ENCODE assay signal across 1 cellular context in genomic region chr1:185342672-185343259, GRCh38.
TF ChIP-seq lines count a peak whose summit lies in the region.

No MANE protein-coding gene starts in this region.

TF ChIP-seq in HepG2, 621 proteins besides CTCF, POLR2A, EP300 and RAD21 (continued from another document and continues in another):
- TF ChIP-seq ZNF512B (CRISPR knock-in tag; IDR thresholded peaks at IDR 0.05; ENCODE audit: borderline replicate concordance) (no peak), ARID5B (CRISPR knock-in tag; IDR thresholded peaks at IDR 0.05) (peak; percentile 79), RARA (CRISPR knock-in tag; IDR thresholded peaks at IDR 0.05) (peak; percentile 10; the same call in 1 of the 2 replicates), CSRNP1 (CRISPR knock-in tag; IDR thresholded peaks at IDR 0.05) (no peak), ZNF609 (CRISPR knock-in tag; IDR thresholded peaks at IDR 0.05; ENCODE audit: borderline replicate concordance) (0 out of 2 replicates have a peak, but pooled peaks have one; percentile 20), ZNF362 (CRISPR knock-in tag; IDR thresholded peaks at IDR 0.05; ENCODE audit: borderline replicate concordance) (peak; percentile 98), ZNF143 (CRISPR knock-in tag; IDR thresholded peaks at IDR 0.05) (peak; percentile 80), FOXP1 (IDR thresholded peaks at IDR 0.05) (no peak), FOXP1 (CRISPR knock-in tag; IDR thresholded peaks at IDR 0.05) (peak; percentile 74), HOMEZ (CRISPR knock-in tag; IDR thresholded peaks at IDR 0.05; ENCODE audit: low read depth) (peak; percentile 90; the same call in 1 of the 2 replicates), ASH2L (IDR thresholded peaks at IDR 0.05; ENCODE audit: insufficient read length, low read depth, low read length) (peak; percentile 41), THRA (CRISPR knock-in tag; IDR thresholded peaks at IDR 0.05; ENCODE audit: borderline replicate concordance) (no peak), NCOR1 (IDR thresholded peaks at IDR 0.05; ENCODE audit: borderline replicate concordance, low read length) (peak; percentile 54; the same call in 1 of the 2 replicates), KAT8 (CRISPR knock-in tag; IDR thresholded peaks at IDR 0.05) (0 out of 2 replicates have a peak, but pooled peaks have one; percentile 14), HMGXB3 (CRISPR knock-in tag; IDR thresholded peaks at IDR 0.05; ENCODE audit: borderline replicate concordance) (0 out of 2 replicates have a peak, but pooled peaks have one; percentile 28), LBX2 (CRISPR knock-in tag; IDR thresholded peaks at IDR 0.05; ENCODE audit: borderline replicate concordance) (no peak), SOX13 (IDR thresholded peaks at IDR 0.05) (no peak), SOX13 (CRISPR knock-in tag; conservative IDR thresholded peaks at IDR 0.05 in 1 of 2, IDR thresholded peaks at IDR 0.05 in 1 of 2) (peak in 1 of 2 experiments; percentile 70; a peak in 2 of 4 replicates), ZNF761 (CRISPR knock-in tag; conservative IDR thresholded peaks at IDR 0.05) (no peak), FOXA3 (CRISPR knock-in tag; IDR thresholded peaks at IDR 0.05) (peak; percentile 53; the same call in 1 of the 2 replicates), MED1 (CRISPR knock-in tag; IDR thresholded peaks at IDR 0.05) (peak; percentile 72), NCOA2 (CRISPR knock-in tag; IDR thresholded peaks at IDR 0.05) (peak; percentile 28; the same call in 1 of the 2 replicates), ISL2 (CRISPR knock-in tag; IDR thresholded peaks at IDR 0.05) (peak; percentile 50; the same call in 1 of the 2 replicates), JUN (CRISPR knock-in tag; IDR thresholded peaks at IDR 0.05) (0 out of 2 replicates have a peak, but pooled peaks have one; percentile 28), RXRB (CRISPR knock-in tag; IDR thresholded peaks at IDR 0.05; ENCODE audit: borderline replicate concordance) (peak; percentile 43; the same call in 1 of the 2 replicates), ARID3A (IDR thresholded peaks at IDR 0.05; ENCODE audit: low read depth, low read length) (peak; percentile 53; the same call in 1 of the 2 replicates), ZFAT (CRISPR knock-in tag; conservative IDR thresholded peaks at IDR 0.05) (no peak)
